In genomic region chr16:23274968-23275367, GRCh38 we compare ENCODE assay signal across 19 cellular contexts. TPM values are rescaled to one million over a fixed set of nuclear protein-coding genes. Genes with fewer than 3 reads are reported as not detected.
DNase-seq lines count a peak whose midpoint lies in the region; ATAC-seq and TF ChIP-seq lines count a peak whose summit lies in the region.
"Had no signal": no experiment of that assay in that cellular context is flagged by ENCODE, and none has a peak within 500 bp of the region (broad histone marks: within the 10 kb centered on the region; RNA-seq: fewer than 3 reads in every experiment).

No MANE protein-coding gene starts in this region.

- H3K4me1 Mint-ChIP-seq in GM23338 = peaks cover 11% of the 10 kb centered on the region
- peaks cover 25% of the 10 kb centered on the region for H3K4me1 Mint-ChIP-seq in WTC11
- no peaks in the 10 kb centered on the region for H3K4me1 Mint-ChIP-seq in activated naive CD8-positive, alpha-beta T cell treated with anti-CD3 and anti-CD28 coated beads, Interleukin-2, amount 50 U/mL, for 24 hours
- H3K4me1 Mint-ChIP-seq in CD8-positive, alpha-beta memory T cell = no peaks in the 10 kb centered on the region
- no peaks in the 10 kb centered on the region for H3K4me1 Mint-ChIP-seq in natural killer cell treated with Interleukin-12 subunit alpha and Interleukin-12 subunit beta and Interleukin-15 and Interleukin-18, amount 100 ng/mL, for 72 hours (ENCODE audit: low read depth in 2 of 2)
- H3K4me1 Mint-ChIP-seq: stimulated activated memory B cell treated with anti-CD40 and anti-IgM and Interleukin-4, amounts not matched to agents 10 μg/mL and 1 μg/mL and 100 μg/mL, for 72 hours had no signal

- no peak overlapping the region for H3K27ac Mint-ChIP-seq in GM23338
- H3K27ac Mint-ChIP-seq in WTC11 = no peak overlapping the region
- no peak overlapping the region for H3K27ac Mint-ChIP-seq in activated naive CD8-positive, alpha-beta T cell treated with anti-CD3 and anti-CD28 coated beads, Interleukin-2, amount 50 U/mL, for 24 hours
- H3K27ac Mint-ChIP-seq in CD8-positive, alpha-beta memory T cell = no peak overlapping the region
- H3K27ac Mint-ChIP-seq in natural killer cell treated with Interleukin-12 subunit alpha and Interleukin-12 subunit beta and Interleukin-15 and Interleukin-18, amount 100 ng/mL, for 72 hours = no peak overlapping the region
- H3K27ac Mint-ChIP-seq: activated T-helper 1 cell treated with anti-CD3 and anti-CD28 coated beads, Interleukin-12 subunit alpha, Interleukin-12 subunit beta, Interleukin-2, Interleukin-4 antibody, amounts not matched to agents 30 ng/mL and 10 ng/mL and 1 ng/mL, durations not matched to agents 14 hours and 24 hours and 36 hours; stimulated activated memory B cell treated with anti-CD40 and anti-IgM and Interleukin-4, amounts not matched to agents 10 μg/mL and 1 μg/mL and 100 μg/mL, for 72 hours had no signal

- H3K27me3 ChIP-seq in GM23338 (ENCODE audit: insufficient read depth) = no peaks in the 10 kb centered on the region
- no peaks in the 10 kb centered on the region for H3K27me3 ChIP-seq in CD8-positive, alpha-beta memory T cell (ENCODE audit: insufficient read depth, low read length, poor library complexity, severe bottlenecking)
- H3K27me3 ChIP-seq: transverse colon had no signal

- CTCF ChIA-PET in WTC11 (lab: Charles Lee) = no interaction called here
- CTCF ChIA-PET in CD8-positive, alpha-beta memory T cell (lab: Charles Lee) = no interaction called here

- H3K27me3 Mint-ChIP-seq in GM23338 (ENCODE audit: insufficient read depth, low read depth, poor library complexity) = no peaks in the 10 kb centered on the region
- peaks cover 5% of the 10 kb centered on the region for H3K27me3 Mint-ChIP-seq in WTC11 (ENCODE audit: low read depth)
- H3K27me3 Mint-ChIP-seq in activated naive CD8-positive, alpha-beta T cell treated with anti-CD3 and anti-CD28 coated beads, Interleukin-2, amount 50 U/mL, for 24 hours = peaks cover 22% of the 10 kb centered on the region
- peaks cover 21 to 51% of the 10 kb centered on the region in 2 donors for H3K27me3 Mint-ChIP-seq in CD8-positive, alpha-beta memory T cell
- H3K27me3 Mint-ChIP-seq in natural killer cell treated with Interleukin-12 subunit alpha and Interleukin-12 subunit beta and Interleukin-15 and Interleukin-18, amount 100 ng/mL, for 72 hours = peaks cover 25 to 44% of the 10 kb centered on the region in 2 donors

- peaks cover 8% of the 10 kb centered on the region; the same call in 1 of the 2 replicates for H3K4me1 ChIP-seq in GM23338 (ENCODE audit: insufficient read depth)
- H3K4me1 ChIP-seq in CD8-positive, alpha-beta memory T cell (ENCODE audit: insufficient read depth, low read length) = no peaks in the 10 kb centered on the region
- H3K4me1 ChIP-seq: transverse colon had no signal

- no peaks in the 10 kb centered on the region for H3K36me3 ChIP-seq in GM23338 (ENCODE audit: insufficient read depth)
- no peaks in the 10 kb centered on the region for H3K36me3 ChIP-seq in CD8-positive, alpha-beta memory T cell (ENCODE audit: insufficient read depth, low read length)
- H3K36me3 ChIP-seq: transverse colon had no signal

- H3K4me3 Mint-ChIP-seq in GM23338 = no peak overlapping the region
- no peak overlapping the region for H3K4me3 Mint-ChIP-seq in WTC11
- H3K4me3 Mint-ChIP-seq in activated naive CD8-positive, alpha-beta T cell treated with anti-CD3 and anti-CD28 coated beads, Interleukin-2, amount 50 U/mL, for 24 hours = no peak overlapping the region
- no peak overlapping the region for H3K4me3 Mint-ChIP-seq in CD8-positive, alpha-beta memory T cell
- H3K4me3 Mint-ChIP-seq in natural killer cell treated with Interleukin-12 subunit alpha and Interleukin-12 subunit beta and Interleukin-15 and Interleukin-18, amount 100 ng/mL, for 72 hours = no peak overlapping the region
- H3K4me3 Mint-ChIP-seq: activated T-helper 1 cell treated with anti-CD3 and anti-CD28 coated beads, Interleukin-12 subunit alpha, Interleukin-12 subunit beta, Interleukin-2, Interleukin-4 antibody, amounts not matched to agents 30 ng/mL and 10 ng/mL and 1 ng/mL, durations not matched to agents 14 hours and 24 hours and 36 hours; stimulated activated memory B cell treated with anti-CD40 and anti-IgM and Interleukin-4, amounts not matched to agents 10 μg/mL and 1 μg/mL and 100 μg/mL, for 72 hours had no signal

- POLR2A ChIA-PET in WTC11 (lab: Charles Lee) = no interaction called here
- POLR2A ChIA-PET in CD8-positive, alpha-beta memory T cell (lab: Charles Lee) = no interaction called here

- ATAC-seq in GM23338 = peak; percentile 71
- peak; percentile 80 for ATAC-seq in WTC11
- no peak for ATAC-seq in activated naive CD8-positive, alpha-beta T cell treated with anti-CD3 and anti-CD28 coated beads, Interleukin-2, amount 50 U/mL, for 24 hours
- ATAC-seq in left lobe of liver = no peak
- ATAC-seq in natural killer cell treated with Interleukin-12 subunit alpha and Interleukin-12 subunit beta and Interleukin-15 and Interleukin-18, amount 100 ng/mL, for 72 hours = no peak
- ATAC-seq: stimulated activated memory B cell treated with anti-CD40 and anti-IgM and Interleukin-4, amounts not matched to agents 10 μg/mL and 1 μg/mL and 100 μg/mL, for 72 hours had no signal

- H3K79me2 ChIP-seq in GM23338 (replicated peaks; ENCODE audit: insufficient read depth) = no peaks in the 10 kb centered on the region

- H3K27ac ChIP-seq in 22Rv1 (0 out of 2 replicates have a peak overlapping the region, but pooled peaks have one; percentile 17), GM23338 (ENCODE audit: low read depth) (no peak overlapping the region)
- no peak overlapping the region for H3K27ac ChIP-seq in CD8-positive, alpha-beta memory T cell (ENCODE audit: low read depth, low read length)
- H3K27ac ChIP-seq: transverse colon had no signal

- H3K4me2 ChIP-seq in GM23338 = no peak overlapping the region

- no peak overlapping the region for H2AFZ ChIP-seq in GM23338

- peaks cover 4% of the 10 kb centered on the region; the same call in 1 of the 2 replicates for H3F3A ChIP-seq in GM23338 (replicated peaks; ENCODE audit: low read depth)

- no peak overlapping the region for H3K4me3 ChIP-seq in GM23338
- H3K4me3 ChIP-seq in CD8-positive, alpha-beta memory T cell (ENCODE audit: low read length) = no peak overlapping the region
- H3K4me3 ChIP-seq: transverse colon had no signal

- H3K9me3 Mint-ChIP-seq in GM23338 (peaks cover 5% of the 10 kb centered on the region; the same call in 2 of the 3 replicates), WTC11 (peaks cover 19% of the 10 kb centered on the region)
- peaks cover 5% of the 10 kb centered on the region for H3K9me3 Mint-ChIP-seq in activated naive CD8-positive, alpha-beta T cell treated with anti-CD3 and anti-CD28 coated beads, Interleukin-2, amount 50 U/mL, for 24 hours
- peaks cover 0 to 17% (median 2%) of the 10 kb centered on the region in 5 donors for H3K9me3 Mint-ChIP-seq in CD8-positive, alpha-beta memory T cell
- no peaks in the 10 kb centered on the region for H3K9me3 Mint-ChIP-seq in natural killer cell treated with Interleukin-12 subunit alpha and Interleukin-12 subunit beta and Interleukin-15 and Interleukin-18, amount 100 ng/mL, for 72 hours
- H3K9me3 Mint-ChIP-seq: activated T-helper 1 cell treated with anti-CD3 and anti-CD28 coated beads, Interleukin-12 subunit alpha, Interleukin-12 subunit beta, Interleukin-2, Interleukin-4 antibody, amounts not matched to agents 30 ng/mL and 10 ng/mL and 1 ng/mL, durations not matched to agents 14 hours and 24 hours and 36 hours had no signal

- DNase-seq in GM23338 (ENCODE audit: low spot score) = peak; percentile 73
- peak; percentile 50 for DNase-seq in NCI-H2196 (lab: John Stamatoyannopoulos, UW; ENCODE audit: unreplicated experiment)
- DNase-seq in WTC11 (ENCODE audit: low spot score) = no peak
- no peak for DNase-seq in activated naive CD8-positive, alpha-beta T cell treated with anti-CD3 and anti-CD28 coated beads, Interleukin-2, amount 50 U/mL, for 24 hours
- no peak for DNase-seq in left lobe of liver (ENCODE audit: low spot score)
- DNase-seq in CD8-positive, alpha-beta memory T cell = no peak
- no peak for DNase-seq in natural killer cell treated with Interleukin-12 subunit alpha and Interleukin-12 subunit beta and Interleukin-15 and Interleukin-18, amount 100 ng/mL, for 72 hours (ENCODE audit: low spot score)
- DNase-seq: activated CD4-positive, alpha-beta T cell treated with anti-CD3 and anti-CD28 coated beads, Interleukin-2, amount 50 U/mL, for 1 hour; amygdala; islet precursor cell; NCI-H1092 treated with DMSO at 0.1 percent for 48 hours; NCI-H774; transverse colon had no signal

- no peaks in the 10 kb centered on the region for H3K9me2 ChIP-seq in GM23338 (ENCODE audit: insufficient read depth)

- H4K20me1 ChIP-seq in GM23338 (replicated peaks; ENCODE audit: insufficient read depth) = no peaks in the 10 kb centered on the region

- no peaks in the 10 kb centered on the region for H3K36me3 Mint-ChIP-seq in GM23338 (ENCODE audit: low read depth)
- H3K36me3 Mint-ChIP-seq in WTC11 = peaks cover 3% of the 10 kb centered on the region; the same call in 1 of the 2 replicates
- H3K36me3 Mint-ChIP-seq in activated naive CD8-positive, alpha-beta T cell treated with anti-CD3 and anti-CD28 coated beads, Interleukin-2, amount 50 U/mL, for 24 hours (ENCODE audit: low read depth) = no peaks in the 10 kb centered on the region
- H3K36me3 Mint-ChIP-seq in CD8-positive, alpha-beta memory T cell = peaks cover 0 to 3% (median 0%) of the 10 kb centered on the region in 3 donors
- H3K36me3 Mint-ChIP-seq in natural killer cell treated with Interleukin-12 subunit alpha and Interleukin-12 subunit beta and Interleukin-15 and Interleukin-18, amount 100 ng/mL, for 72 hours = no peaks in the 10 kb centered on the region
- H3K36me3 Mint-ChIP-seq: stimulated activated memory B cell treated with anti-CD40 and anti-IgM and Interleukin-4, amounts not matched to agents 10 μg/mL and 1 μg/mL and 100 μg/mL, for 72 hours had no signal

- TF ChIP-seq CTCF in 22Rv1 (IDR thresholded peaks at IDR 0.05) (no peak), GM23338 (conservative IDR thresholded peaks at IDR 0.05; ENCODE audit: low read depth in 2 of 2) (no peak), WTC11 (IDR thresholded peaks at IDR 0.05) (no peak)

- no peaks in the 10 kb centered on the region for H3K9me3 ChIP-seq in CD8-positive, alpha-beta memory T cell (ENCODE audit: low read length)
- H3K9me3 ChIP-seq: transverse colon had no signal

TF ChIP-seq in GM23338, 12 proteins besides CTCF, POLR2A, EP300 and RAD21 (continues in another document):
- TF ChIP-seq EZH2 (IDR thresholded peaks at IDR 0.05; ENCODE audit: low read depth, unreplicated experiment) = no peak

RNA-seq across cellular contexts. Expression of gene SCNN1B, which starts 27.1 kb away (rescaled TPM):
- 1.1 and 1.2 TPM in 2 replicates for total RNA-seq in GM23338 (2014; rRNA removed; shearing (Covaris generic))
- 0.78 and 0.94 TPM in 2 replicates for polyA plus RNA-seq in GM23338 (2016; fragmentation: Nextera tagmentation; extraction: Ambion mirVana)
- total RNA-seq in WTC11 (2021) = 3.4 to 4.8 TPM (median 3.6 TPM) in 3 replicates
- total RNA-seq in left lobe of liver = 0.18 TPM
- not detected for total RNA-seq in CD8-positive, alpha-beta memory T cell
- not detected for polyA plus RNA-seq in CD8-positive, alpha-beta memory T cell
- total RNA-seq in natural killer cell treated with Interleukin-12 subunit alpha and Interleukin-12 subunit beta and Interleukin-15 and Interleukin-18, amount 100 ng/mL, for 72 hours = not detected
- total RNA-seq: activated T-helper 1 cell treated with anti-CD3 and anti-CD28 coated beads, Interleukin-12 subunit alpha, Interleukin-12 subunit beta, Interleukin-2, Interleukin-4 antibody, amounts not matched to agents 30 ng/mL and 10 ng/mL and 1 ng/mL, durations not matched to agents 14 hours and 24 hours and 36 hours; chondrocyte; mononuclear cell; skeletal muscle tissue had no signal

Comparison
In these comparisons a context has a peak if more than half of its experiments do, and no peak if none do; other contexts are left out.
1. ATAC-seq: peak in GM23338 (single experiment) and WTC11 (single experiment); none in activated naive CD8-positive, alpha-beta T cell treated with anti-CD3 and anti-CD28 coated beads, Interleukin-2, amount 50 U/mL, for 24 hours (single experiment), left lobe of liver (single experiment) and natural killer cell treated with Interleukin-12 subunit alpha and Interleukin-12 subunit beta and Interleukin-15 and Interleukin-18, amount 100 ng/mL, for 72 hours (0 of 2).
2. DNase-seq: peak in GM23338 (single experiment) and NCI-H2196 (single experiment); none in WTC11 (single experiment), activated naive CD8-positive, alpha-beta T cell treated with anti-CD3 and anti-CD28 coated beads, Interleukin-2, amount 50 U/mL, for 24 hours (single experiment), left lobe of liver (single experiment), CD8-positive, alpha-beta memory T cell (0 of 5) and natural killer cell treated with Interleukin-12 subunit alpha and Interleukin-12 subunit beta and Interleukin-15 and Interleukin-18, amount 100 ng/mL, for 72 hours (single experiment).